ENCODE assay signal across 9 cellular contexts in genomic region chr14:73724696-73725095, GRCh38. TPM values are rescaled to one million over a fixed set of nuclear protein-coding genes. Genes with fewer than 3 reads are reported as not detected.
DNase-seq lines count a peak whose midpoint lies in the region; ATAC-seq, FAIRE-seq and TF ChIP-seq lines count a peak whose summit lies in the region.
"Had no signal": no experiment of that assay in that cellular context is flagged by ENCODE, and none has a peak within 500 bp of the region (broad histone marks: within the 10 kb centered on the region; RNA-seq: fewer than 3 reads in every experiment).

No MANE protein-coding gene starts in this region.

- H3K27me3 Mint-ChIP-seq in central memory CD8-positive, alpha-beta T cell, result no peaks in the 10 kb centered on the region
- H3K27me3 Mint-ChIP-seq in neural crest cell (ENCODE audit: low read depth), result no peaks in the 10 kb centered on the region

- peaks cover 63% of the 10 kb centered on the region for H3K36me3 Mint-ChIP-seq in central memory CD8-positive, alpha-beta T cell (ENCODE audit: insufficient read depth)
- peaks cover 15% of the 10 kb centered on the region for H3K36me3 Mint-ChIP-seq in neural crest cell (ENCODE audit: low read depth)

- no peak for ATAC-seq in heart right ventricle
- no peak for ATAC-seq in Right ventricle myocardium superior (ENCODE audit: poor library complexity)
- no peak for ATAC-seq in central memory CD8-positive, alpha-beta T cell (replicated peaks; ENCODE audit: extremely low read depth, poor library complexity, severe bottlenecking)
- ATAC-seq in GM21528 (IDR thresholded peaks at IDR 0.05; ENCODE audit: low FRiP score, unreplicated experiment), result no peak
- ATAC-seq in HG03135 (IDR thresholded peaks at IDR 0.05; ENCODE audit: unreplicated experiment), result no peak

- peaks cover 27 to 88% (median 70%) of the 10 kb centered on the region in 9 donors for H3K4me1 ChIP-seq in heart right ventricle

- DNase-seq in heart right ventricle, result no peak
- DNase-seq in Right ventricle myocardium superior, result no peak
- DNase-seq in central memory CD8-positive, alpha-beta T cell (ENCODE audit: low spot score in 2 of 2), result no peak
- DNase-seq in neural crest cell (ENCODE audit: low read depth, low spot score), result no peak
- no peak for DNase-seq in urothelium cell line (ENCODE audit: low spot score)
- no peak for DNase-seq in HK-2 (ENCODE audit: unreplicated experiment)
- DNase-seq: stimulated activated CD4-positive, alpha-beta T cell treated with anti-CD3 and anti-CD28 coated beads, Interleukin-2, amount 100 ng/mL, for 24 hours had no signal

- FAIRE-seq in urothelium cell line (lab: Jason Lieb, UNC), result peak; percentile 48

- no peaks in the 10 kb centered on the region for H3K9me3 ChIP-seq in heart right ventricle

- peaks cover 14% of the 10 kb centered on the region for H3K4me1 Mint-ChIP-seq in central memory CD8-positive, alpha-beta T cell
- peaks cover 41% of the 10 kb centered on the region for H3K4me1 Mint-ChIP-seq in neural crest cell

- H3K9me3 Mint-ChIP-seq in central memory CD8-positive, alpha-beta T cell, result no peaks in the 10 kb centered on the region
- no peaks in the 10 kb centered on the region for H3K9me3 Mint-ChIP-seq in neural crest cell

- H3K27me3 ChIP-seq in heart right ventricle, result no peaks in the 10 kb centered on the region

- H3K27ac ChIP-seq in heart right ventricle, result peak overlapping the region; percentile 10 to 91 (median 76)

- H3K4me3 ChIP-seq in heart right ventricle, result no peak overlapping the region

- H3K36me3 ChIP-seq in heart right ventricle, result peaks cover 0 to 97% (median 52%) of the 10 kb centered on the region in 9 donors

- intact Hi-C loops in heart right ventricle (cut with DNase I) (loop anchor here in 7 of 10 donors (5.0 to 10.0 kb wide), 4 partner anchors 38 to 103 kb away; a partner anchor contains a TSS), Right ventricle myocardium superior (cut with DNase I) (loop anchor here (10.0 kb wide), 1 partner anchor 60 kb away; no protein-coding TSS in a partner anchor)

- TF ChIP-seq CTCF in heart right ventricle (IDR thresholded peaks at IDR 0.05), result no peak
- TF ChIP-seq CTCF in neural crest cell (conservative IDR thresholded peaks at IDR 0.05), result no peak

- 82 to 89% methylated on average over 2 of the region's 2 CpGs for WGBS in heart right ventricle, 2 donors

- H3K27ac Mint-ChIP-seq in central memory CD8-positive, alpha-beta T cell (ENCODE audit: low read depth), result peak overlapping the region; percentile 38
- peak overlapping the region; percentile 91 for H3K27ac Mint-ChIP-seq in neural crest cell (ENCODE audit: unreplicated experiment)

- no peak overlapping the region for H3K4me3 Mint-ChIP-seq in central memory CD8-positive, alpha-beta T cell
- peak overlapping the region; percentile 45 for H3K4me3 Mint-ChIP-seq in neural crest cell

RNA-seq across cellular contexts. Expression of gene PNMA1, which starts 10.5 kb away (rescaled TPM):
- total RNA-seq in heart right ventricle (10 to 100 TPM; 13.9 to 30.8 (median 23.6) TPM), Right ventricle myocardium superior (12.9 TPM), neural crest cell (94.4 and 97.4 TPM in 2 replicates)
- polyA plus RNA-seq in heart right ventricle, result 10 to 100 TPM in 1 of 2 donors, 1 to 10 TPM in 1; 6.6 to 15.7 TPM
